ENCODE assay signal across 30 cellular contexts in genomic region chr4:167614866-167615265, GRCh38.
DNase-seq lines count a peak whose midpoint lies in the region; ATAC-seq and TF ChIP-seq lines count a peak whose summit lies in the region.
"Had no signal": no experiment of that assay in that cellular context is flagged by ENCODE, and none has a peak within 500 bp of the region (broad histone marks: within the 10 kb centered on the region; RNA-seq: fewer than 3 reads in every experiment).

No MANE protein-coding gene starts in this region.

- in situ Hi-C loops in Caki2 (cut with HindIII; ENCODE audit: low pct_unique_long_range_greater_than_20kb, low sequenced_read_pairs): no loop called here
- in situ Hi-C loops in brain microvascular endothelial cell (cut with HindIII; ENCODE audit: low pct_ligation_motif_present, low sequenced_read_pairs): no loop called here

- H3K4me1 Mint-ChIP-seq in natural killer cell: no peaks in the 10 kb centered on the region
- H3K4me1 Mint-ChIP-seq: CD4-positive, CD25-positive, alpha-beta regulatory T cell; neural progenitor cell had no signal

- intact Hi-C loops in cardiac septum (cut with DNase I): no loop called here
- intact Hi-C loops in natural killer cell (cut with micrococcal nuclease): no loop called here

- H3K36me3 ChIP-seq in MG63: no peaks in the 10 kb centered on the region
- no peaks in the 10 kb centered on the region for H3K36me3 ChIP-seq in brain microvascular endothelial cell (replicated peaks)
- H3K36me3 ChIP-seq: ascending aorta, left lung, neural progenitor cell, right atrium auricular region, WERI-Rb-1 had no signal

- ATAC-seq in GM18909 (IDR thresholded peaks at IDR 0.05; ENCODE audit: poor library complexity, unreplicated experiment) (no peak), natural killer cell (no peak)
- ATAC-seq: A549; activated naive CD4-positive, alpha-beta T cell treated with anti-CD3 and anti-CD28 coated beads, Interleukin-2, amount 50 U/mL, for 72 hours; left lung had no signal

- no peaks in the 10 kb centered on the region for H3K36me3 Mint-ChIP-seq in natural killer cell
- H3K36me3 Mint-ChIP-seq: activated naive CD4-positive, alpha-beta T cell treated with anti-CD3 and anti-CD28 coated beads, Interleukin-2, amount 50 U/mL, for 72 hours; CD4-positive, CD25-positive, alpha-beta regulatory T cell; neural progenitor cell had no signal

- H3K27me3 Mint-ChIP-seq in natural killer cell (ENCODE audit: low read depth in 2 of 2): no peaks in the 10 kb centered on the region
- H3K27me3 Mint-ChIP-seq: CD4-positive, CD25-positive, alpha-beta regulatory T cell; stimulated activated naive CD8-positive, alpha-beta T cell treated with anti-CD3 and anti-CD28 coated beads, Interleukin-15, Interleukin-2, amounts not matched to agents 100 ng/mL and 50 ng/mL, for 24 hours had no signal

- DNase-seq in Caki2 (ENCODE audit: low read depth): peak; percentile 8
- peak; percentile 23 for DNase-seq in MG63
- DNase-seq in brain microvascular endothelial cell: peak; percentile 8
- DNase-seq in iris pigment epithelial cell (ENCODE audit: low read depth): peak; percentile 16
- no peak for DNase-seq in cardiac septum (ENCODE audit: low spot score)
- DNase-seq in SKM-1 (lab: John Stamatoyannopoulos, UW; ENCODE audit: unreplicated experiment): no peak
- DNase-seq in natural killer cell: no peak
- DNase-seq: activated CD4-positive, alpha-beta T cell treated with anti-CD3 and anti-CD28 coated beads for 48 hours; activated T-cell treated with anti-CD3 and anti-CD28 coated beads for 4 hours; CD4-positive, CD25-positive, alpha-beta regulatory T cell; DND-41; KG1; left lung; mesendoderm; NCI-H1436; NCI-H748 treated with DMSO at 0.1 percent for 48 hours; SIG-M5; small intestine; SW 1271; T-helper 9 cell; testis; WERI-Rb-1 had no signal

- H3K27ac ChIP-seq in brain microvascular endothelial cell: no peak overlapping the region
- H3K27ac ChIP-seq: A549, ascending aorta, left lung, neural progenitor cell, right atrium auricular region, testis, WERI-Rb-1 had no signal

- H3K4me3 ChIP-seq in MG63: no peak overlapping the region
- no peak overlapping the region for H3K4me3 ChIP-seq in brain microvascular endothelial cell (ENCODE audit: low read depth, low read length)
- H3K4me3 ChIP-seq: A549, ascending aorta, left lung, neural progenitor cell, right atrium auricular region, testis had no signal

- H3K27me3 ChIP-seq in MG63 (no peaks in the 10 kb centered on the region; the same call in 1 of the 2 replicates), brain microvascular endothelial cell (replicated peaks) (no peaks in the 10 kb centered on the region)
- H3K27me3 ChIP-seq: ascending aorta, left lung, neural progenitor cell, right atrium auricular region, testis had no signal

- TF ChIP-seq CTCF in brain microvascular endothelial cell (IDR thresholded peaks at IDR 0.05; ENCODE audit: low read depth, low read length, missing control alignments) (no peak), natural killer cell (IDR thresholded peaks at IDR 0.05) (no peak)

- H3K9me3 ChIP-seq in MG63: no peaks in the 10 kb centered on the region; the same call in 1 of the 2 replicates
- H3K9me3 ChIP-seq: A549, ascending aorta, right atrium auricular region, testis had no signal

- H3K4me3 Mint-ChIP-seq in natural killer cell: no peak overlapping the region
- H3K4me3 Mint-ChIP-seq: CD4-positive, CD25-positive, alpha-beta regulatory T cell; neural progenitor cell; stimulated activated naive CD8-positive, alpha-beta T cell treated with anti-CD3 and anti-CD28 coated beads, Interleukin-15, Interleukin-2, amounts not matched to agents 100 ng/mL and 50 ng/mL, for 24 hours had no signal

- peaks cover 8 to 13% of the 10 kb centered on the region in 2 donors for H3K9me3 Mint-ChIP-seq in natural killer cell
- H3K9me3 Mint-ChIP-seq: activated T-helper 2 cell treated with anti-CD3 and anti-CD28 coated beads, Interferon-gamma antibody, Interleukin-2, Interleukin-4, amounts not matched to agents 10 μg/mL and 5 μg/mL and 100 μg/mL, durations not matched to agents 14 hours and 24 hours and 36 hours; neural progenitor cell; stimulated activated naive CD8-positive, alpha-beta T cell treated with anti-CD3 and anti-CD28 coated beads, Interleukin-15, Interleukin-2, amounts not matched to agents 100 ng/mL and 50 ng/mL, for 24 hours had no signal

- no peak overlapping the region for H3K27ac Mint-ChIP-seq in natural killer cell
- H3K27ac Mint-ChIP-seq: activated naive CD4-positive, alpha-beta T cell treated with anti-CD3 and anti-CD28 coated beads, Interleukin-2, amount 50 U/mL, for 72 hours; activated T-helper 2 cell treated with anti-CD3 and anti-CD28 coated beads, Interferon-gamma antibody, Interleukin-2, Interleukin-4, amounts not matched to agents 10 μg/mL and 5 μg/mL and 100 μg/mL, durations not matched to agents 14 hours and 24 hours and 36 hours; CD4-positive, CD25-positive, alpha-beta regulatory T cell; neural progenitor cell; stimulated activated naive CD8-positive, alpha-beta T cell treated with anti-CD3 and anti-CD28 coated beads, Interleukin-15, Interleukin-2, amounts not matched to agents 100 ng/mL and 50 ng/mL, for 24 hours had no signal

Comparison
In these comparisons a context has a peak if more than half of its experiments do, and no peak if none do; other contexts are left out.
1. DNase-seq: peak in Caki2 (single experiment), MG63 (single experiment), brain microvascular endothelial cell (single experiment) and iris pigment epithelial cell (single experiment); none in cardiac septum (single experiment), SKM-1 (single experiment) and natural killer cell (single experiment).